ENCODE assay signal across 1 cellular context in the genomic region with DNA sequence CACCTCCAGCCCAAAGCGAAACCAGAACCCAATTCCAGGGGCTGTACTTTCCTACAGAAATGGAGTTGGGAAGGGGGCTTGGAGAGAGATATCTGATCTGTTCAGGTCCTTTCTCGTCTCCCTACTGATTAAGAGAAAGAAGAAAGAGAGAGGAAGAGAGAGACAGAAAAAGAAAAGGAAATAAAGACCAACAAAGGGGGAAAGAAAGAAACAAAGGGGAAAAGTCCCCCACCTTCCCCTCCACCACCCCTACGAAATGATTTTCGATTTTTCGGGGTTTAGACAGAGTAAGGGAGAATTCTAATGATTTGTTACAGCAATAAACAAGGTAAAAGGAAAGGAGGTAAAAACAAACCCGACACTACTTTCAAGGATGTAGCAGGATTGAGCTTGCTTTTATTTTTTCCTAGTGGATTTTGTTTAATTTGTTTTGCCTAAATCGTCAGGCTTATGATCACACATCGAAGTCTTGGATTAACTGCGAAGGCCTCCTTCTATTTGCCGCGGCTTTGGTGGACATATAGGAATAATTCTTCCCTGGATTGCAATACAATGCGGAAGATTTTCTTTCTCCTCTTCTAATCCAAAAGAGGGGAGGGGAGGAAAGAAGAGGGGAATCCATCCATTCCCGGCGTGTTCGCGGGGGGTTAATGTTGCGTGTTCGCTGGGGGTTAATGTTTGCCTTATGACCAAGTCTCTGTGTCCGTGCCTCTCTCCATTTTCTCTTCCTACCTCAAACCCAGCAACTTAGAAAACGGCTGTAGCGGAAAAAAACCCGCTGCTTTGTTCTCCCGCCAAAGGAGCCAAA.
TF ChIP-seq lines count a peak whose summit lies in the region.

No MANE protein-coding gene starts in this region.

TF ChIP-seq in H1, 55 proteins besides CTCF, POLR2A, EP300 and RAD21:
- TF ChIP-seq BACH1 (IDR thresholded peaks at IDR 0.05; ENCODE audit: low read length) (peak; percentile 44; the same call in 1 of the 2 replicates), NRF1 (IDR thresholded peaks at IDR 0.05; ENCODE audit: low read depth, low read length) (no peak)
